24 cellular contexts compared by ENCODE assay signal in the genomic region with DNA sequence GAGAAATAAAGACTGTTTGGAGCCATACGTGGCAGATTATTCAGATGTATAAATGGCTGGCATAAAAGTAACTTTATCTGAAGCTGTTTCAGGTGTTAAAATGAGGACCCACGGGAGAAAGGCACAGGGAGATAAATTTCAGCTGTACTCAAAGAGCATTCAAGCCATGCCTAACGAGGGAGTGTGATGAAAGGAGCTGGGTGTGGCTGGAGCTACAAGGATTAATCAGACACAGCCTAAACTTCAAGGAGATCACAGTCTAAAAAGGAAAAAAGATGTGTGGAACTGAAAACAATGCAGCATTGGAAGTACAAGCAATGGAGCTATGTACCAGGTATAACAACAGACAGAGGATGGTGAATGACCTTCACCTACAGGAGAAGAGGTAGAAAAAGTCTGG.
DNase-seq lines count a peak whose midpoint lies in the region; ATAC-seq, FAIRE-seq and TF ChIP-seq lines count a peak whose summit lies in the region.
"Had no signal": no experiment of that assay in that cellular context is flagged by ENCODE, and none has a peak within 500 bp of the region (broad histone marks: within the 10 kb centered on the region; RNA-seq: fewer than 3 reads in every experiment).

No MANE protein-coding gene starts in this region.

- H3K27ac ChIP-seq in RWPE1 (no peak overlapping the region), small intestine (ENCODE audit: low read depth in 1 of 2, low read length in 1 of 2) (no peak overlapping the region)
- H3K27ac ChIP-seq: esophagus muscularis mucosa, hepatocyte, psoas muscle, thoracic aorta had no signal

- CTCF ChIA-PET in RWPE1 (lab: Yijun Ruan, JAX): no interaction called here
- CTCF ChIA-PET in activated CD4-positive, alpha-beta T cell treated with anti-CD3 and anti-CD28 coated beads for 36 hours (lab: Charles Lee): interaction anchor here (0.9 to 1.7 kb wide), 4 partner anchors 9 to 148 kb away, joined by 3 to 6 read pairs (median 3); no protein-coding TSS in a partner anchor

- WGBS in small intestine, 3 donors: 37 to 64% (median 40%) methylated on average over 3 of the region's 3 CpGs

- H3K4me3 Mint-ChIP-seq in activated CD4-positive, alpha-beta T cell treated with anti-CD3 and anti-CD28 coated beads for 36 hours: no peak overlapping the region
- H3K4me3 Mint-ChIP-seq: activated CD4-positive, alpha-beta T cell treated with anti-CD3 and anti-CD28 coated beads, Interleukin-2, amount 10 ng/mL, durations not matched to agents 24 days and 14 days; activated T-cell treated with anti-CD3 and anti-CD28 coated beads, Interleukin-2, amount 50 U/mL, for 72 hours had no signal

- no peaks in the 10 kb centered on the region for H3K27me3 Mint-ChIP-seq in activated CD4-positive, alpha-beta T cell treated with anti-CD3 and anti-CD28 coated beads for 36 hours
- H3K27me3 Mint-ChIP-seq: activated CD4-positive, alpha-beta T cell treated with anti-CD3 and anti-CD28 coated beads, Interleukin-2, amount 10 ng/mL, durations not matched to agents 24 days and 14 days had no signal

- H3K4me3 ChIP-seq in small intestine (ENCODE audit: low read depth in 1 of 2, low read length in 2 of 2): no peak overlapping the region
- H3K4me3 ChIP-seq: esophagus muscularis mucosa, hepatocyte, psoas muscle, thoracic aorta had no signal

- peak; percentile 59 for ATAC-seq in esophagus mucosa
- no peak for ATAC-seq in activated CD4-positive, alpha-beta T cell treated with anti-CD3 and anti-CD28 coated beads for 36 hours
- ATAC-seq: activated T-cell treated with anti-CD3 and anti-CD28 coated beads, Interleukin-2, amount 50 U/mL, for 72 hours had no signal

- no peaks in the 10 kb centered on the region for H3K9me3 ChIP-seq in small intestine (ENCODE audit: control insufficient read depth, low read depth)
- H3K9me3 ChIP-seq: esophagus muscularis mucosa, psoas muscle, thoracic aorta had no signal

- no peak for TF ChIP-seq CTCF in RWPE1 (conservative IDR thresholded peaks at IDR 0.05; ENCODE audit: low read depth)

- peaks cover 0 to 6% of the 10 kb centered on the region in 2 donors for H3K36me3 ChIP-seq in small intestine (ENCODE audit: control insufficient read depth in 2 of 2, insufficient read depth in 2 of 2, low read length in 2 of 2)
- H3K36me3 ChIP-seq: thoracic aorta had no signal

- intact Hi-C loops in activated CD4-positive, alpha-beta T cell treated with anti-CD3 and anti-CD28 coated beads for 36 hours (cut with DNase I, micrococcal nuclease): no loop called here

- peaks cover 0 to 2% of the 10 kb centered on the region in 2 donors for H3K4me1 ChIP-seq in small intestine (ENCODE audit: control insufficient read depth in 2 of 2, insufficient read depth in 1 of 2, low read depth in 1 of 2, low read length in 1 of 2)

- no peaks in the 10 kb centered on the region for H3K9me3 Mint-ChIP-seq in activated CD4-positive, alpha-beta T cell treated with anti-CD3 and anti-CD28 coated beads for 36 hours (ENCODE audit: low read depth)
- H3K9me3 Mint-ChIP-seq: activated CD4-positive, alpha-beta T cell treated with anti-CD3 and anti-CD28 coated beads, Interleukin-2, amount 10 ng/mL, durations not matched to agents 24 days and 14 days; activated T-cell treated with anti-CD3 and anti-CD28 coated beads, Interleukin-2, amount 50 U/mL, for 72 hours had no signal

- DNase-seq in NCI-H748 (lab: John Stamatoyannopoulos, UW; ENCODE audit: unreplicated experiment) (peak; percentile 4), NCI-H748 treated with DMSO at 0.1 percent for 48 hours (lab: John Stamatoyannopoulos, UW) (no peak), RWPE1 (ENCODE audit: low spot score) (peak; percentile 23), small intestine (peak; percentile 14), globus pallidus (ENCODE audit: low spot score) (no peak), medulla oblongata (ENCODE audit: extremely low spot score) (no peak)
- no peak for DNase-seq in activated CD4-positive, alpha-beta T cell treated with anti-CD3 and anti-CD28 coated beads for 36 hours
- DNase-seq: activated CD4-positive, alpha-beta T cell treated with anti-CD3 and anti-CD28 coated beads, Interleukin-2, amount 10 ng/mL, durations not matched to agents 24 days and 14 days; activated T-cell treated with anti-CD3 and anti-CD28 coated beads, Interleukin-2, amount 50 U/mL, for 72 hours; amniotic stem cell; cortex of kidney; Kasumi-1; left cardiac atrium; NCI-H1436; NCI-H510A treated with DMSO at 0.1 percent for 48 hours; psoas muscle; stimulated activated CD4-positive, alpha-beta T cell treated with anti-CD3 and anti-CD28 coated beads, Interleukin-15, amount 100 ng/mL, for 24 hours; T-helper 9 cell had no signal

- no peak for FAIRE-seq in small intestine (lab: Jason Lieb, UNC)
- FAIRE-seq: A204.1, G401.6 had no signal

- H3K27ac Mint-ChIP-seq in activated CD4-positive, alpha-beta T cell treated with anti-CD3 and anti-CD28 coated beads for 36 hours: no peak overlapping the region
- H3K27ac Mint-ChIP-seq: activated CD4-positive, alpha-beta T cell treated with anti-CD3 and anti-CD28 coated beads, Interleukin-2, amount 10 ng/mL, durations not matched to agents 24 days and 14 days; activated T-cell treated with anti-CD3 and anti-CD28 coated beads, Interleukin-2, amount 50 U/mL, for 72 hours had no signal

- H3K36me3 Mint-ChIP-seq in activated CD4-positive, alpha-beta T cell treated with anti-CD3 and anti-CD28 coated beads for 36 hours (ENCODE audit: low read depth): peaks cover 11% of the 10 kb centered on the region

- no peaks in the 10 kb centered on the region for H3K27me3 ChIP-seq in small intestine (ENCODE audit: control insufficient read depth in 2 of 2, insufficient read depth in 2 of 2, low read length in 2 of 2)
- H3K27me3 ChIP-seq: esophagus muscularis mucosa, hepatocyte had no signal

- POLR2A ChIA-PET in RWPE1 (lab: Yijun Ruan, JAX; ENCODE audit: low non-redundant PET): no interaction called here
- POLR2A ChIA-PET in activated CD4-positive, alpha-beta T cell treated with anti-CD3 and anti-CD28 coated beads for 36 hours (lab: Charles Lee): no interaction called here

- H3K4me1 Mint-ChIP-seq in activated CD4-positive, alpha-beta T cell treated with anti-CD3 and anti-CD28 coated beads for 36 hours: peaks cover 51% of the 10 kb centered on the region

Comparison
In these comparisons a context has a peak if more than half of its experiments do, and no peak if none do; other contexts are left out.
1. DNase-seq: peak in NCI-H748 (single experiment), RWPE1 (single experiment) and small intestine (single experiment); none in NCI-H748 treated with DMSO at 0.1 percent for 48 hours (single experiment), globus pallidus (single experiment), medulla oblongata (single experiment) and activated CD4-positive, alpha-beta T cell treated with anti-CD3 and anti-CD28 coated beads for 36 hours (single experiment).